2 cellular contexts compared by ENCODE assay signal in genomic region chr1:3249846-3250501, GRCh38.
TF ChIP-seq lines count a peak whose summit lies in the region.

No MANE protein-coding gene starts in this region.

TF ChIP-seq in GM23338, 12 proteins besides CTCF, POLR2A, EP300 and RAD21:
- TF ChIP-seq ETS1 (IDR thresholded peaks at IDR 0.05) (no peak), EZH2 (IDR thresholded peaks at IDR 0.05; ENCODE audit: low read depth, unreplicated experiment) (no peak), POLR2AphosphoS5 (IDR thresholded peaks at IDR 0.05; ENCODE audit: low read depth) (no peak), NANOG (IDR thresholded peaks at IDR 0.05; ENCODE audit: borderline replicate concordance) (no peak), ZNF114 (CRISPR knock-in tag; IDR thresholded peaks at IDR 0.05) (no peak), CREB1 (CRISPR knock-in tag; IDR thresholded peaks at IDR 0.05; ENCODE audit: low read depth) (no peak), STAT1 (IDR thresholded peaks at IDR 0.05; ENCODE audit: unreplicated experiment) (no peak), ZNF462 (CRISPR knock-in tag; IDR thresholded peaks at IDR 0.05) (no peak), EZH2phosphoT487 (IDR thresholded peaks at IDR 0.05; ENCODE audit: unreplicated experiment) (no peak), JUNB (IDR thresholded peaks at IDR 0.05; ENCODE audit: unreplicated experiment) (no peak), REST (IDR thresholded peaks at IDR 0.05; ENCODE audit: unreplicated experiment) (no peak), ZNF331 (CRISPR knock-in tag; IDR thresholded peaks at IDR 0.05; ENCODE audit: low read depth) (no peak)

TF ChIP-seq in H1, 55 proteins besides CTCF, POLR2A, EP300 and RAD21:
- TF ChIP-seq HDAC2 (IDR thresholded peaks at IDR 0.05; ENCODE audit: borderline replicate concordance in 1 of 2, low read depth in 2 of 2, low read length in 2 of 2) (no peak), CREB1 (IDR thresholded peaks at IDR 0.05) (no peak), SP2 (IDR thresholded peaks at IDR 0.05; ENCODE audit: low read length) (no peak), JUND (IDR thresholded peaks at IDR 0.05; ENCODE audit: low read length) (no peak), BRCA1 (IDR thresholded peaks at IDR 0.05; ENCODE audit: low read depth, low read length) (no peak), CBX5 (IDR thresholded peaks at IDR 0.05; ENCODE audit: low read depth, low read length) (no peak), CBX8 (IDR thresholded peaks at IDR 0.05; ENCODE audit: borderline replicate concordance, low read depth, low read length) (no peak), SIRT6 (IDR thresholded peaks at IDR 0.05; ENCODE audit: low read length) (no peak), FOSL1 (IDR thresholded peaks at IDR 0.05; ENCODE audit: insufficient read depth, low read depth, low read length) (no peak), RNF2 (IDR thresholded peaks at IDR 0.05; ENCODE audit: borderline replicate concordance, low read depth, low read length, missing control alignments, poor library complexity, severe bottlenecking) (no peak), CTBP2 (IDR thresholded peaks at IDR 0.05; ENCODE audit: borderline replicate concordance, insufficient read depth, insufficient read length, low read length) (no peak), JUN (IDR thresholded peaks at IDR 0.05; ENCODE audit: low read depth, low read length) (no peak), TCF12 (IDR thresholded peaks at IDR 0.05; ENCODE audit: low read depth, low read length) (no peak)
